19 cellular contexts compared by ENCODE assay signal in the genomic region with DNA sequence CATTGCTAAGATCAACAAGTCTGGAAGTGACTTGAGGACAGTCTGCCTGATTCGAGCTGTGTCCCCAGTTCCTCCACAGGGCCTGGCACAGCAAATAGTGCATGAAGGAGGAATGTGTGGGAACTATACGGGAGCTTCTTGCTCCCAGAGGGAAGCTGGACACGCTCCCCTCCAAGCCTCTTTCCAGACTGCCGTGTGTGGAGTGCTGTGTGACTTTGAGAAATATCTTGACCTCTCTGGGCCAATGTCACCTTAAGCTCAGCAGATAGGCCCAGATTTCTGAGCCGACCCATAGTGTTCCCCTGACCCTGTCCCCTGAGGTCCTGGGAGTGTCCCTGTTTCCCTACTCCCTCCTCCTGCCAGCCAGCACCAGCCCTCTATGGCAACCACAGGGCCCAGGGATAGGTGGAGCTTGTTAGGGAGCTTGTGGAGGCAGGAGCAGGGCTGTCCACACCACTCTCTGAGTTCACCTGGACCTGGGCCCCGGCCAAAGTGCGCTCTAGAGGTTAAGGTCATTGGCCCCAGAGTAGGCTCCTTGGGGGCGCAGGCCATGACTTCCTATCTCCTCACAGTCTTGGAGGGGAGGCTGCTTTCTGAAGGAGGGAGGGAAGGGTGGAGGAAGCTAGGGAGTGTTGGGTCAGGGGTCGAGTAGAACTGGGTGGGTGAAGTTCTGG. TPM values are rescaled to one million over a fixed set of nuclear protein-coding genes. Genes with fewer than 3 reads are reported as not detected.
"Had no signal": no experiment of that assay in that cellular context is flagged by ENCODE, and none has a peak within 500 bp of the region (broad histone marks: within the 10 kb centered on the region; RNA-seq: fewer than 3 reads in every experiment).

No MANE protein-coding gene starts in this region.

- H3K36me3 ChIP-seq: brain microvascular endothelial cell, gastrocnemius medialis, heart right ventricle, neutrophil, tibial artery had no signal

- H3K27ac Mint-ChIP-seq: activated naive CD8-positive, alpha-beta T cell treated with anti-CD3 and anti-CD28 coated beads, Interleukin-2, amount 10 ng/mL, durations not matched to agents 7 days and 5 days; activated T-helper 1 cell treated with anti-CD3 and anti-CD28 coated beads, Interleukin-12 subunit alpha, Interleukin-12 subunit beta, Interleukin-2, Interleukin-4 antibody, amounts not matched to agents 30 ng/mL and 10 ng/mL and 1 ng/mL, durations not matched to agents 14 hours and 24 hours and 36 hours; stimulated activated naive B cell treated with anti-CD40 and anti-IgM and Interleukin-4, amounts not matched to agents 10 μg/mL and 1 μg/mL and 100 μg/mL, for 72 hours had no signal

- H3K4me3 Mint-ChIP-seq: activated naive CD8-positive, alpha-beta T cell treated with anti-CD3 and anti-CD28 coated beads, Interleukin-2, amount 10 ng/mL, durations not matched to agents 7 days and 5 days; activated T-helper 1 cell treated with anti-CD3 and anti-CD28 coated beads, Interleukin-12 subunit alpha, Interleukin-12 subunit beta, Interleukin-2, Interleukin-4 antibody, amounts not matched to agents 30 ng/mL and 10 ng/mL and 1 ng/mL, durations not matched to agents 14 hours and 24 hours and 36 hours; naive B cell; stimulated activated naive B cell treated with anti-CD40 and anti-IgM and Interleukin-4, amounts not matched to agents 10 μg/mL and 1 μg/mL and 100 μg/mL, for 72 hours had no signal

- H3K4me3 ChIP-seq: gastrocnemius medialis, heart right ventricle, lung, tibial artery had no signal

- ATAC-seq: gastrocnemius medialis had no signal

- H3K27ac ChIP-seq: brain microvascular endothelial cell, gastrocnemius medialis, heart right ventricle, neutrophil, tibial artery had no signal

- H3K27me3 ChIP-seq: gastrocnemius medialis, neutrophil had no signal

- DNase-seq: activated CD4-positive, alpha-beta T cell treated with anti-CD3 and anti-CD28 coated beads, Interleukin-2, amount 50 U/mL, for 1 hour; activated CD8-positive, alpha-beta memory T cell treated with anti-CD3 and anti-CD28 coated beads for 24 hours; activated naive CD8-positive, alpha-beta T cell treated with anti-CD3 and anti-CD28 coated beads, Interleukin-2, amount 10 ng/mL, durations not matched to agents 7 days and 5 days; brain microvascular endothelial cell; dermis blood vessel endothelial cell; gastrocnemius medialis; heart right ventricle; midbrain; naive B cell; retina; stimulated activated CD4-positive, alpha-beta T cell treated with anti-CD3 and anti-CD28 coated beads, Interleukin-2, amount 100 ng/mL, for 48 hours; stimulated activated naive B cell treated with anti-CD40 and anti-IgM and Interleukin-4, amounts not matched to agents 10 μg/mL and 1 μg/mL and 100 μg/mL, for 72 hours; tibial artery had no signal

- H3K4me1 Mint-ChIP-seq: activated naive CD8-positive, alpha-beta T cell treated with anti-CD3 and anti-CD28 coated beads, Interleukin-2, amount 10 ng/mL, durations not matched to agents 7 days and 5 days had no signal

- H3K9me3 Mint-ChIP-seq: activated naive CD8-positive, alpha-beta T cell treated with anti-CD3 and anti-CD28 coated beads, Interleukin-2, amount 10 ng/mL, durations not matched to agents 7 days and 5 days; activated T-helper 1 cell treated with anti-CD3 and anti-CD28 coated beads, Interleukin-12 subunit alpha, Interleukin-12 subunit beta, Interleukin-2, Interleukin-4 antibody, amounts not matched to agents 30 ng/mL and 10 ng/mL and 1 ng/mL, durations not matched to agents 14 hours and 24 hours and 36 hours; naive B cell; stimulated activated naive B cell treated with anti-CD40 and anti-IgM and Interleukin-4, amounts not matched to agents 10 μg/mL and 1 μg/mL and 100 μg/mL, for 72 hours had no signal

- H3K9me3 ChIP-seq: gastrocnemius medialis, heart right ventricle, neutrophil, tibial artery had no signal

- H3K4me1 ChIP-seq: gastrocnemius medialis had no signal

- H3K36me3 Mint-ChIP-seq: activated naive CD8-positive, alpha-beta T cell treated with anti-CD3 and anti-CD28 coated beads, Interleukin-2, amount 10 ng/mL, durations not matched to agents 7 days and 5 days; naive B cell; stimulated activated naive B cell treated with anti-CD40 and anti-IgM and Interleukin-4, amounts not matched to agents 10 μg/mL and 1 μg/mL and 100 μg/mL, for 72 hours had no signal

RNA-seq across cellular contexts. Expression of gene FOXN1, which starts 6.3 kb away (rescaled TPM):
- total RNA-seq: activated naive CD8-positive, alpha-beta T cell treated with anti-CD3 and anti-CD28 coated beads, Interleukin-2, amount 10 ng/mL, durations not matched to agents 7 days and 5 days; activated T-helper 1 cell treated with anti-CD3 and anti-CD28 coated beads, Interleukin-12 subunit alpha, Interleukin-12 subunit beta, Interleukin-2, Interleukin-4 antibody, amounts not matched to agents 30 ng/mL and 10 ng/mL and 1 ng/mL, durations not matched to agents 14 hours and 24 hours and 36 hours; cerebellum; dermis blood vessel endothelial cell; epithelial cell of proximal tubule; gastrocnemius medialis; heart right ventricle; T-helper 2 cell treated with Interferon-gamma antibody and Interleukin-4, amounts not matched to agents 100 ng/mL and 5 ng/mL, for 36 hours had no signal

RNA-seq across cellular contexts. Expression of gene SLC13A2, which starts 26.4 kb away (rescaled TPM):
- total RNA-seq: activated naive CD8-positive, alpha-beta T cell treated with anti-CD3 and anti-CD28 coated beads, Interleukin-2, amount 10 ng/mL, durations not matched to agents 7 days and 5 days; activated T-helper 1 cell treated with anti-CD3 and anti-CD28 coated beads, Interleukin-12 subunit alpha, Interleukin-12 subunit beta, Interleukin-2, Interleukin-4 antibody, amounts not matched to agents 30 ng/mL and 10 ng/mL and 1 ng/mL, durations not matched to agents 14 hours and 24 hours and 36 hours; cerebellum; dermis blood vessel endothelial cell; epithelial cell of proximal tubule; heart right ventricle; T-helper 2 cell treated with Interferon-gamma antibody and Interleukin-4, amounts not matched to agents 100 ng/mL and 5 ng/mL, for 36 hours had no signal
